Comparison of ENCODE assay signal across 15 cellular contexts in the genomic region with DNA sequence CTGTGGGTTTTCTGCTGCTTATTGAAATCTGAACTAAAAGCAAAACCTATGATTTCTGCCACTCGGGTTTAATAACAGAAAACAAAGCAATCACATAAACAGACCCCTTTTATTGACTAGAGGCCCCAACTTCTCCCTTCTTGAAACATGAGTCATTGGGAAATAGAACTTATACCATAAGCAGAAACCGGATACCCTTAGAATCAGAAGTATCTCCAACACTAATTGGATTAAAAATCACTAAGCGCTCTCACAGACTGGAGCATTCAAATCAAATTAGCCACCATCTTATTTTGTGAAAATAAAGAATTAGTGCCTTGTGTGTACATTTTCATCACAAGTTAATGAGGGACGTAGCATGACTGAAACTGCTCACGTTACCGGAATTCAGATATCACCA.
DNase-seq lines count a peak whose midpoint lies in the region; TF ChIP-seq lines count a peak whose summit lies in the region.
"Had no signal": no experiment of that assay in that cellular context is flagged by ENCODE, and none has a peak within 500 bp of the region (broad histone marks: within the 10 kb centered on the region; RNA-seq: fewer than 3 reads in every experiment).

No MANE protein-coding gene starts in this region.

- no peaks in the 10 kb centered on the region for H3K4me1 Mint-ChIP-seq in activated CD4-positive, alpha-beta T cell treated with anti-CD3 and anti-CD28 coated beads, Interleukin-2, amount 10 ng/mL, durations not matched to agents 24 days and 14 days

- H3K27ac Mint-ChIP-seq in activated CD4-positive, alpha-beta T cell treated with anti-CD3 and anti-CD28 coated beads, Interleukin-2, amount 10 ng/mL, durations not matched to agents 24 days and 14 days = no peak overlapping the region
- H3K27ac Mint-ChIP-seq: CD8-positive, alpha-beta T cell had no signal

- POLR2A ChIA-PET in HEK293 (lab: Yijun Ruan, JAX) = no interaction called here

- H3K27me3 ChIP-seq in SJCRH30 = no peaks in the 10 kb centered on the region
- H3K27me3 ChIP-seq: BE2C had no signal

- H3K36me3 ChIP-seq in HEK293 (ENCODE audit: control insufficient read depth in 2 of 2, insufficient read depth in 1 of 2, low read length in 2 of 2) = no peaks in the 10 kb centered on the region
- no peaks in the 10 kb centered on the region for H3K36me3 ChIP-seq in SJCRH30
- H3K36me3 ChIP-seq: BE2C had no signal

- no peaks in the 10 kb centered on the region for H3K9me3 Mint-ChIP-seq in activated CD4-positive, alpha-beta T cell treated with anti-CD3 and anti-CD28 coated beads, Interleukin-2, amount 10 ng/mL, durations not matched to agents 24 days and 14 days
- H3K9me3 Mint-ChIP-seq: CD8-positive, alpha-beta T cell had no signal

- no peak for TF ChIP-seq CTCF in HEK293 (tag by site-specific recombination; IDR thresholded peaks at IDR 0.05)
- no peak for TF ChIP-seq CTCF in retinal pigment epithelial cell (conservative IDR thresholded peaks at IDR 0.05; ENCODE audit: low read depth, low read length)
- TF ChIP-seq CTCF in coronary artery (IDR thresholded peaks at IDR 0.05) = no peak

- peak overlapping the region; percentile 21; the same call in 1 of the 2 replicates for H3K27ac ChIP-seq in HEK293 (ENCODE audit: extremely low read depth, low read depth, low read length)
- peak overlapping the region; percentile 29; the same call in 1 of the 2 replicates for H3K27ac ChIP-seq in SJCRH30
- no peak overlapping the region for H3K27ac ChIP-seq in coronary artery
- H3K27ac ChIP-seq: C4-2B had no signal

- no peaks in the 10 kb centered on the region for H3K9me3 ChIP-seq in HEK293 (ENCODE audit: control insufficient read depth, insufficient read depth, low read depth, low read length)
- no peaks in the 10 kb centered on the region for H3K9me3 ChIP-seq in SJCRH30 (replicated peaks)
- H3K9me3 ChIP-seq: BE2C had no signal

- H3K4me3 ChIP-seq in HEK293 (ENCODE audit: low read depth, low read length) = no peak overlapping the region
- H3K4me3 ChIP-seq in SJCRH30 = no peak overlapping the region
- H3K4me3 ChIP-seq in retinal pigment epithelial cell (ENCODE audit: low read length) = no peak overlapping the region
- no peak overlapping the region for H3K4me3 ChIP-seq in coronary artery

- DNase-seq in NCI-H2171 treated with DMSO at 0.1 percent for 48 hours (lab: John Stamatoyannopoulos, UW) = peak; percentile 60
- peak in 1 of 2 experiments; percentile 64 for DNase-seq in SJCRH30
- peak; percentile 66 for DNase-seq in retinal pigment epithelial cell (ENCODE audit: low read depth)
- DNase-seq in activated CD4-positive, alpha-beta T cell treated with anti-CD3 and anti-CD28 coated beads, Interleukin-2, amount 10 ng/mL, durations not matched to agents 24 days and 14 days = no peak
- DNase-seq in coronary artery (ENCODE audit: low spot score) = no peak
- DNase-seq in effector CD8-positive, alpha-beta T cell (lab: John Stamatoyannopoulos, UW) = no peak
- DNase-seq: BE2C; CD8-positive, alpha-beta T cell; COR-L47; DMS153; DMS79 treated with DMSO at 0.1 percent for 48 hours; EL; HCEC 1CT had no signal

- no peaks in the 10 kb centered on the region for H3K27me3 Mint-ChIP-seq in activated CD4-positive, alpha-beta T cell treated with anti-CD3 and anti-CD28 coated beads, Interleukin-2, amount 10 ng/mL, durations not matched to agents 24 days and 14 days

- H3K36me3 Mint-ChIP-seq in activated CD4-positive, alpha-beta T cell treated with anti-CD3 and anti-CD28 coated beads, Interleukin-2, amount 10 ng/mL, durations not matched to agents 24 days and 14 days (ENCODE audit: low read depth) = no peaks in the 10 kb centered on the region
- H3K36me3 Mint-ChIP-seq: CD8-positive, alpha-beta T cell had no signal

- CTCF ChIA-PET in HEK293 (lab: Yijun Ruan, JAX) = interaction anchor here (0.7 to 1.6 kb wide), 2 partner anchors 12 to 109 kb away, joined by 3 to 4 read pairs; no protein-coding TSS in a partner anchor

- intact Hi-C loops in activated CD4-positive, alpha-beta T cell treated with anti-CD3 and anti-CD28 coated beads, Interleukin-2, amount 10 ng/mL, durations not matched to agents 24 days and 14 days (cut with micrococcal nuclease) = no loop called here

- H3K4me1 ChIP-seq in HEK293 (ENCODE audit: control insufficient read depth, insufficient read depth, low read length) (peaks cover 8% of the 10 kb centered on the region), SJCRH30 (peaks cover 25% of the 10 kb centered on the region)

- no peak overlapping the region for H3K4me3 Mint-ChIP-seq in activated CD4-positive, alpha-beta T cell treated with anti-CD3 and anti-CD28 coated beads, Interleukin-2, amount 10 ng/mL, durations not matched to agents 24 days and 14 days
- H3K4me3 Mint-ChIP-seq: CD8-positive, alpha-beta T cell had no signal

TF ChIP-seq in HEK293, 187 proteins besides CTCF, POLR2A, EP300 and RAD21 (continues in another document):
- TF ChIP-seq, protein P1, sequence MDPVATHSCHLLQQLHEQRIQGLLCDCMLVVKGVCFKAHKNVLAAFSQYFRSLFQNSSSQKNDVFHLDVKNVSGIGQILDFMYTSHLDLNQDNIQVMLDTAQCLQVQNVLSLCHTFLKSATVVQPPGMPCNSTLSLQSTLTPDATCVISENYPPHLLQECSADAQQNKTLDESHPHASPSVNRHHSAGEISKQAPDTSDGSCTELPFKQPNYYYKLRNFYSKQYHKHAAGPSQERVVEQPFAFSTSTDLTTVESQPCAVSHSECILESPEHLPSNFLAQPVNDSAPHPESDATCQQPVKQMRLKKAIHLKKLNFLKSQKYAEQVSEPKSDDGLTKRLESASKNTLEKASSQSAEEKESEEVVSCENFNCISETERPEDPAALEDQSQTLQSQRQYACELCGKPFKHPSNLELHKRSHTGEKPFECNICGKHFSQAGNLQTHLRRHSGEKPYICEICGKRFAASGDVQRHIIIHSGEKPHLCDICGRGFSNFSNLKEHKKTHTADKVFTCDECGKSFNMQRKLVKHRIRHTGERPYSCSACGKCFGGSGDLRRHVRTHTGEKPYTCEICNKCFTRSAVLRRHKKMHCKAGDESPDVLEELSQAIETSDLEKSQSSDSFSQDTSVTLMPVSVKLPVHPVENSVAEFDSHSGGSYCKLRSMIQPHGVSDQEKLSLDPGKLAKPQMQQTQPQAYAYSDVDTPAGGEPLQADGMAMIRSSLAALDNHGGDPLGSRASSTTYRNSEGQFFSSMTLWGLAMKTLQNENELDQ (tag by site-specific recombination; IDR thresholded peaks at IDR 0.05; ENCODE audit: low read depth) = no peak
- TF ChIP-seq FEZF1 (tag by site-specific recombination; IDR thresholded peaks at IDR 0.05) (0 out of 2 replicates have a peak, but pooled peaks have one; percentile 27), ZSCAN30 (tag by site-specific recombination; IDR thresholded peaks at IDR 0.05) (no peak), SALL2 (tag by site-specific recombination; IDR thresholded peaks at IDR 0.05; ENCODE audit: borderline replicate concordance) (no peak), ZNF155 (tag by site-specific recombination; IDR thresholded peaks at IDR 0.05) (no peak), MZF1 (tag by site-specific recombination; IDR thresholded peaks at IDR 0.05; ENCODE audit: borderline replicate concordance) (no peak), MEIS1 (CRISPR knock-in tag; IDR thresholded peaks at IDR 0.05; ENCODE audit: borderline replicate concordance) (no peak)
- TF ChIP-seq, protein P2, sequence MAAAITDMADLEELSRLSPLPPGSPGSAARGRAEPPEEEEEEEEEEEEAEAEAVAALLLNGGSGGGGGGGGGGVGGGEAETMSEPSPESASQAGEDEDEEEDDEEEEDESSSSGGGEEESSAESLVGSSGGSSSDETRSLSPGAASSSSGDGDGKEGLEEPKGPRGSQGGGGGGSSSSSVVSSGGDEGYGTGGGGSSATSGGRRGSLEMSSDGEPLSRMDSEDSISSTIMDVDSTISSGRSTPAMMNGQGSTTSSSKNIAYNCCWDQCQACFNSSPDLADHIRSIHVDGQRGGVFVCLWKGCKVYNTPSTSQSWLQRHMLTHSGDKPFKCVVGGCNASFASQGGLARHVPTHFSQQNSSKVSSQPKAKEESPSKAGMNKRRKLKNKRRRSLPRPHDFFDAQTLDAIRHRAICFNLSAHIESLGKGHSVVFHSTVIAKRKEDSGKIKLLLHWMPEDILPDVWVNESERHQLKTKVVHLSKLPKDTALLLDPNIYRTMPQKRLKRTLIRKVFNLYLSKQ (tag by site-specific recombination; IDR thresholded peaks at IDR 0.05; ENCODE audit: borderline replicate concordance) = no peak
- TF ChIP-seq, protein P3, sequence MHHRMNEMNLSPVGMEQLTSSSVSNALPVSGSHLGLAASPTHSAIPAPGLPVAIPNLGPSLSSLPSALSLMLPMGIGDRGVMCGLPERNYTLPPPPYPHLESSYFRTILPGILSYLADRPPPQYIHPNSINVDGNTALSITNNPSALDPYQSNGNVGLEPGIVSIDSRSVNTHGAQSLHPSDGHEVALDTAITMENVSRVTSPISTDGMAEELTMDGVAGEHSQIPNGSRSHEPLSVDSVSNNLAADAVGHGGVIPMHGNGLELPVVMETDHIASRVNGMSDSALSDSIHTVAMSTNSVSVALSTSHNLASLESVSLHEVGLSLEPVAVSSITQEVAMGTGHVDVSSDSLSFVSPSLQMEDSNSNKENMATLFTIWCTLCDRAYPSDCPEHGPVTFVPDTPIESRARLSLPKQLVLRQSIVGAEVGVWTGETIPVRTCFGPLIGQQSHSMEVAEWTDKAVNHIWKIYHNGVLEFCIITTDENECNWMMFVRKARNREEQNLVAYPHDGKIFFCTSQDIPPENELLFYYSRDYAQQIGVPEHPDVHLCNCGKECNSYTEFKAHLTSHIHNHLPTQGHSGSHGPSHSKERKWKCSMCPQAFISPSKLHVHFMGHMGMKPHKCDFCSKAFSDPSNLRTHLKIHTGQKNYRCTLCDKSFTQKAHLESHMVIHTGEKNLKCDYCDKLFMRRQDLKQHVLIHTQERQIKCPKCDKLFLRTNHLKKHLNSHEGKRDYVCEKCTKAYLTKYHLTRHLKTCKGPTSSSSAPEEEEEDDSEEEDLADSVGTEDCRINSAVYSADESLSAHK (tag by site-specific recombination; IDR thresholded peaks at IDR 0.05) = no peak
- TF ChIP-seq, protein P4, sequence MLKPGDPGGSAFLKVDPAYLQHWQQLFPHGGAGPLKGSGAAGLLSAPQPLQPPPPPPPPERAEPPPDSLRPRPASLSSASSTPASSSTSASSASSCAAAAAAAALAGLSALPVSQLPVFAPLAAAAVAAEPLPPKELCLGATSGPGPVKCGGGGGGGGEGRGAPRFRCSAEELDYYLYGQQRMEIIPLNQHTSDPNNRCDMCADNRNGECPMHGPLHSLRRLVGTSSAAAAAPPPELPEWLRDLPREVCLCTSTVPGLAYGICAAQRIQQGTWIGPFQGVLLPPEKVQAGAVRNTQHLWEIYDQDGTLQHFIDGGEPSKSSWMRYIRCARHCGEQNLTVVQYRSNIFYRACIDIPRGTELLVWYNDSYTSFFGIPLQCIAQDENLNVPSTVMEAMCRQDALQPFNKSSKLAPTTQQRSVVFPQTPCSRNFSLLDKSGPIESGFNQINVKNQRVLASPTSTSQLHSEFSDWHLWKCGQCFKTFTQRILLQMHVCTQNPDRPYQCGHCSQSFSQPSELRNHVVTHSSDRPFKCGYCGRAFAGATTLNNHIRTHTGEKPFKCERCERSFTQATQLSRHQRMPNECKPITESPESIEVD (tag by site-specific recombination; IDR thresholded peaks at IDR 0.05) = peak; percentile 47

Comparison
In these comparisons a context has a peak if more than half of its experiments do, and no peak if none do; other contexts are left out.
1. H3K27ac ChIP-seq: peak in HEK293 (single experiment) and SJCRH30 (single experiment); none in coronary artery (0 of 2).
2. DNase-seq: peak in NCI-H2171 treated with DMSO at 0.1 percent for 48 hours (single experiment) and retinal pigment epithelial cell (single experiment); none in activated CD4-positive, alpha-beta T cell treated with anti-CD3 and anti-CD28 coated beads, Interleukin-2, amount 10 ng/mL, durations not matched to agents 24 days and 14 days (single experiment), coronary artery (single experiment) and effector CD8-positive, alpha-beta T cell (single experiment).